In the genomic region with DNA sequence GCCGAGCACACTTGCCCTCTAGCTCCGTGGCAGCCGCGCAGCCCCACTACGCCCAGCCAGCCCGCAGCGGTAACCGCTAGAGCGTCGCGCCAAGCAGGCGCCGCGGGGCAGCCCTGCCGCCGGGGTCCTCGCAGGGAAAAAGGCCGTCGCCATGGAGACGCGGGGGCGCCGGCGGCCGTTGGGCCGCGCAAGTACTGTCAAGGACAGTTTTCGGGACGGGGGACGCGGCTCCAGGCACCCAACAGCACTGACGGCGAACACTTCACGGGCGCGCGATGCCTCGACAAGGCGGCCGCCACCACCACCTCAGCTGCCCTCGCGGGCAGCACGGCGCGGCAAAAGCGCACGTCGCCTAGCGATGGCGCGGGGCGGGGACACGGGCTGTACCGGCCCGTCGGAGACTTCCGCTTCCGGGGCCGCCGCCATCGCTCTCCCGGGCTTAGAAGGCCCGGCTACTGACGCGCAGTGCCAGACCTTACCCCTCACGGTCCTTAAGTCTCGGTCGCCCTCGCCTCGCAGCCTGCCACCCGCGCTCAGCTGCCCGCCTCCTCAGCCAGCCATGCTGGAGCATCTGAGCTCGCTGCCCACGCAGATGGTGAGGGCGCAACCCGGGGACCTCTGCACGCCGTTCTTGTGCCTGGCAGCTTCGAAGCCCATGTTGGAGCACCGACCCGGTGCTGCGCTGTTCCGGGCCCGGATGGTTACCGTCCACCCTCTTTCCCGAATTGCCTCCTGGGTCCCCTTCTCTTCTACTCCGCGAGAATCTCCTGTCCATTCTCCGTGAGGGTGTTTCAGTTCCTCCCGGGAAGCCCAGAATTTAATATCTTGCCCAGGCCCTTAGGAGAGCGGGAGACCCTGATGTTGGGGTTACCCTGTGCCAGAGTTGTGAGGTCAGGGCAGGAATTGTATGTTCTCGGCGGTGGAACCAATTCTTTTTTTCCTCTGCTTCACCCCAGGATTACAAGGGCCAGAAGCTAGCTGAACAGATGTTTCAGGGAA, we compare ENCODE assay signal across 8 cellular contexts. TPM values are rescaled to one million over a fixed set of nuclear protein-coding genes. Genes with fewer than 3 reads are reported as not detected.
DNase-seq lines count a peak whose midpoint lies in the region; ATAC-seq, FAIRE-seq and TF ChIP-seq lines count a peak whose summit lies in the region.

A gene with protein sequence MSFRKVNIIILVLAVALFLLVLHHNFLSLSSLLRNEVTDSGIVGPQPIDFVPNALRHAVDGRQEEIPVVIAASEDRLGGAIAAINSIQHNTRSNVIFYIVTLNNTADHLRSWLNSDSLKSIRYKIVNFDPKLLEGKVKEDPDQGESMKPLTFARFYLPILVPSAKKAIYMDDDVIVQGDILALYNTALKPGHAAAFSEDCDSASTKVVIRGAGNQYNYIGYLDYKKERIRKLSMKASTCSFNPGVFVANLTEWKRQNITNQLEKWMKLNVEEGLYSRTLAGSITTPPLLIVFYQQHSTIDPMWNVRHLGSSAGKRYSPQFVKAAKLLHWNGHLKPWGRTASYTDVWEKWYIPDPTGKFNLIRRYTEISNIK (minus strand): TSS at position 104 of the 999 bp plus-strand sequence. CDS start 5,331 bp downstream, outside the sequence.
A gene (plus strand): TSS at position 419 of the 999 bp plus-strand sequence. CDS start 141 bp downstream, at position 560.

- peak within 1 kb of the TSS; percentile 93 for H3K27ac ChIP-seq in left ventricle myocardium inferior (replicated peaks)

- H3K27me3 ChIP-seq in left ventricle myocardium inferior (ENCODE audit: low read depth) = no peaks in the 10 kb centered on the region

- peak; percentile 65 for ATAC-seq in HG02623 (IDR thresholded peaks at IDR 0.05; ENCODE audit: unreplicated experiment)

- peak within 1 kb of the TSS; percentile 77 for H3K4me3 ChIP-seq in GM12865 (ENCODE audit: low read depth, low read length)
- H3K4me3 ChIP-seq in left ventricle myocardium inferior = peak within 1 kb of the TSS; percentile 87

- H3K4me1 ChIP-seq in left ventricle myocardium inferior = peaks cover 54% of the 10 kb centered on the region

- intact Hi-C loops in T-helper 1 cell treated with Interleukin-12 subunit alpha and Interleukin-12 subunit beta and Interleukin-4 antibody, amounts not matched to agents 30 ng/mL and 1 ng/mL, for 36 hours (cut with micrococcal nuclease) = loop anchor here (1.0 to 10.0 kb wide), 10 partner anchors 15 to 1179 kb away; a partner anchor contains a TSS
- intact Hi-C loops in left ventricle myocardium inferior (cut with micrococcal nuclease) = no loop called here

- TF ChIP-seq CTCF in GM12865 (IDR thresholded peaks at IDR 0.05; ENCODE audit: insufficient read depth, low read depth, low read length, missing control alignments) = no peak
- TF ChIP-seq CTCF in left ventricle myocardium inferior (IDR thresholded peaks at IDR 0.05; ENCODE audit: borderline replicate concordance) = no peak

- FAIRE-seq in urothelium cell line (lab: Jason Lieb, UNC) = peak; percentile 32

- peaks cover 25% of the 10 kb centered on the region for H3K36me3 ChIP-seq in left ventricle myocardium inferior

- peak; percentile 92 for DNase-seq in GM12865 (ENCODE audit: low read depth)
- DNase-seq in NCI-H1092 treated with DMSO at 0.1 percent for 48 hours (lab: John Stamatoyannopoulos, UW) = peak; percentile 71
- DNase-seq in amniotic epithelial cell (ENCODE audit: low read depth) = peak; percentile 74
- peak; percentile 87 for DNase-seq in left ventricle myocardium inferior
- DNase-seq in pulmonary artery endothelial cell (ENCODE audit: low read depth, low spot score) = peak; percentile 52
- DNase-seq in urothelium cell line (ENCODE audit: low spot score) = peak; percentile 95

- H3K9me3 ChIP-seq in left ventricle myocardium inferior (replicated peaks) = no peaks in the 10 kb centered on the region

RNA-seq across cellular contexts. Expression of the first gene that starts in this region (rescaled TPM):
- 46.6 and 51.8 TPM in 2 replicates for total RNA-seq in T-helper 1 cell treated with Interleukin-12 subunit alpha and Interleukin-12 subunit beta and Interleukin-4 antibody, amounts not matched to agents 30 ng/mL and 1 ng/mL, for 36 hours
- total RNA-seq in left ventricle myocardium inferior (29.2 TPM), pulmonary artery endothelial cell (70.2 and 76.6 TPM in 2 replicates)

RNA-seq across cellular contexts. Expression of the second gene that starts in this region (rescaled TPM):
- 97.5 and 100 TPM in 2 replicates for total RNA-seq in T-helper 1 cell treated with Interleukin-12 subunit alpha and Interleukin-12 subunit beta and Interleukin-4 antibody, amounts not matched to agents 30 ng/mL and 1 ng/mL, for 36 hours
- total RNA-seq in left ventricle myocardium inferior (85.8 TPM), pulmonary artery endothelial cell (53.0 and 65.0 TPM in 2 replicates)

Comparison
In these comparisons a context has a peak if more than half of its experiments do, and no peak if none do; other contexts are left out.
1. Peak in every context shown above with its lines: DNase-seq, ATAC-seq, H3K4me3 ChIP-seq and H3K27ac ChIP-seq.